In the genomic region with DNA sequence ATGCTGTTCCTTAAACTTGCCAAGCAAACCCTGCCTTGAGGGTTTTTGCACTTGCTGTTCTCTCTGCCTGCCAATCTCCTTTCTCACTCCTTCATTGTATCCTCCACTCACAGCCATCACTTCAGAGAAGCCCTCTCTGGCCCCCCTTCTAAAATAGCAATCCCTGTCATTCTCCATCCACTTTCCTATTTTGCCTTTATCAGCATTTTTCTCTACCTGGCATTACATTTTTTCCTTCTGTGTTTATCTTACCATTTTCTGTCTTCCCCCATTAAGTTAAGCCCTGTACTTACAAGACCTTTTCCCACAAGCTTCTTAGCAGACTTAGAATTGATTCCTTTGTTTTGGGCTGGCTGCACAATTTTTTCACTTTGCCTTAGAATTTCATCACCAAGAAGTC, we compare ENCODE assay signal across 1 cellular context.
TF ChIP-seq lines count a peak whose summit lies in the region.

No MANE protein-coding gene starts in this region.

TF ChIP-seq in GM23338, 12 proteins besides CTCF, POLR2A, EP300 and RAD21:
- TF ChIP-seq, protein P1, sequence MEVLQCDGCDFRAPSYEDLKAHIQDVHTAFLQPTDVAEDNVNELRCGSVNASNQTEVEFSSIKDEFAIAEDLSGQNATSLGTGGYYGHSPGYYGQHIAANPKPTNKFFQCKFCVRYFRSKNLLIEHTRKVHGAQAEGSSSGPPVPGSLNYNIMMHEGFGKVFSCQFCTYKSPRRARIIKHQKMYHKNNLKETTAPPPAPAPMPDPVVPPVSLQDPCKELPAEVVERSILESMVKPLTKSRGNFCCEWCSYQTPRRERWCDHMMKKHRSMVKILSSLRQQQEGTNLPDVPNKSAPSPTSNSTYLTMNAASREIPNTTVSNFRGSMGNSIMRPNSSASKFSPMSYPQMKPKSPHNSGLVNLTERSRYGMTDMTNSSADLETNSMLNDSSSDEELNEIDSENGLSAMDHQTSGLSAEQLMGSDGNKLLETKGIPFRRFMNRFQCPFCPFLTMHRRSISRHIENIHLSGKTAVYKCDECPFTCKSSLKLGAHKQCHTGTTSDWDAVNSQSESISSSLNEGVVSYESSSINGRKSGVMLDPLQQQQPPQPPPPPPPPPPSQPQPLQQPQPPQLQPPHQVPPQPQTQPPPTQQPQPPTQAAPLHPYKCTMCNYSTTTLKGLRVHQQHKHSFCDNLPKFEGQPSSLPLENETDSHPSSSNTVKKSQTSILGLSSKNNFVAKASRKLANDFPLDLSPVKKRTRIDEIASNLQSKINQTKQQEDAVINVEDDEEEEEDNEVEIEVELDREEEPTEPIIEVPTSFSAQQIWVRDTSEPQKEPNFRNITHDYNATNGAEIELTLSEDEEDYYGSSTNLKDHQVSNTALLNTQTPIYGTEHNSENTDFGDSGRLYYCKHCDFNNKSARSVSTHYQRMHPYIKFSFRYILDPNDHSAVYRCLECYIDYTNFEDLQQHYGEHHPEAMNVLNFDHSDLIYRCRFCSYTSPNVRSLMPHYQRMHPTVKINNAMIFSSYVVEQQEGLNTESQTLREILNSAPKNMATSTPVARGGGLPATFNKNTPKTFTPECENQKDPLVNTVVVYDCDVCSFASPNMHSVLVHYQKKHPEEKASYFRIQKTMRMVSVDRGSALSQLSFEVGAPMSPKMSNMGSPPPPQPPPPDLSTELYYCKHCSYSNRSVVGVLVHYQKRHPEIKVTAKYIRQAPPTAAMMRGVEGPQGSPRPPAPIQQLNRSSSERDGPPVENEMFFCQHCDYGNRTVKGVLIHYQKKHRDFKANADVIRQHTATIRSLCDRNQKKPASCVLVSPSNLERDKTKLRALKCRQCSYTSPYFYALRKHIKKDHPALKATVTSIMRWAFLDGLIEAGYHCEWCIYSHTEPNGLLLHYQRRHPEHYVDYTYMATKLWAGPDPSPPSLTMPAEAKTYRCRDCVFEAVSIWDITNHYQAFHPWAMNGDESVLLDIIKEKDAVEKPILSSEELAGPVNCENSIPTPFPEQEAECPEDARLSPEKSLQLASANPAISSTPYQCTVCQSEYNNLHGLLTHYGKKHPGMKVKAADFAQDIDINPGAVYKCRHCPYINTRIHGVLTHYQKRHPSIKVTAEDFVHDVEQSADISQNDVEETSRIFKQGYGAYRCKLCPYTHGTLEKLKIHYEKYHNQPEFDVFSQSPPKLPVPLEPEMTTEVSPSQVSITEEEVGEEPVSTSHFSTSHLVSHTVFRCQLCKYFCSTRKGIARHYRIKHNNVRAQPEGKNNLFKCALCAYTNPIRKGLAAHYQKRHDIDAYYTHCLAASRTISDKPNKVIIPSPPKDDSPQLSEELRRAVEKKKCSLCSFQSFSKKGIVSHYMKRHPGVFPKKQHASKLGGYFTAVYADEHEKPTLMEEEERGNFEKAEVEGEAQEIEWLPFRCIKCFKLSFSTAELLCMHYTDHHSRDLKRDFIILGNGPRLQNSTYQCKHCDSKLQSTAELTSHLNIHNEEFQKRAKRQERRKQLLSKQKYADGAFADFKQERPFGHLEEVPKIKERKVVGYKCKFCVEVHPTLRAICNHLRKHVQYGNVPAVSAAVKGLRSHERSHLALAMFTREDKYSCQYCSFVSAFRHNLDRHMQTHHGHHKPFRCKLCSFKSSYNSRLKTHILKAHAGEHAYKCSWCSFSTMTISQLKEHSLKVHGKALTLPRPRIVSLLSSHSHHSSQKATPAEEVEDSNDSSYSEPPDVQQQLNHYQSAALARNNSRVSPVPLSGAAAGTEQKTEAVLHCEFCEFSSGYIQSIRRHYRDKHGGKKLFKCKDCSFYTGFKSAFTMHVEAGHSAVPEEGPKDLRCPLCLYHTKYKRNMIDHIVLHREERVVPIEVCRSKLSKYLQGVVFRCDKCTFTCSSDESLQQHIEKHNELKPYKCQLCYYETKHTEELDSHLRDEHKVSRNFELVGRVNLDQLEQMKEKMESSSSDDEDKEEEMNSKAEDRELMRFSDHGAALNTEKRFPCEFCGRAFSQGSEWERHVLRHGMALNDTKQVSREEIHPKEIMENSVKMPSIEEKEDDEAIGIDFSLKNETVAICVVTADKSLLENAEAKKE (CRISPR knock-in tag; IDR thresholded peaks at IDR 0.05), result no peak
- TF ChIP-seq ZNF331 (CRISPR knock-in tag; IDR thresholded peaks at IDR 0.05; ENCODE audit: low read depth) (no peak), EZH2 (IDR thresholded peaks at IDR 0.05; ENCODE audit: low read depth, unreplicated experiment) (no peak), ZNF114 (CRISPR knock-in tag; IDR thresholded peaks at IDR 0.05) (no peak), EZH2phosphoT487 (IDR thresholded peaks at IDR 0.05; ENCODE audit: unreplicated experiment) (no peak), NANOG (IDR thresholded peaks at IDR 0.05; ENCODE audit: borderline replicate concordance) (no peak), JUNB (IDR thresholded peaks at IDR 0.05; ENCODE audit: unreplicated experiment) (no peak), POLR2AphosphoS5 (IDR thresholded peaks at IDR 0.05; ENCODE audit: low read depth) (no peak), STAT1 (IDR thresholded peaks at IDR 0.05; ENCODE audit: unreplicated experiment) (no peak), ETS1 (IDR thresholded peaks at IDR 0.05) (no peak), CREB1 (CRISPR knock-in tag; IDR thresholded peaks at IDR 0.05; ENCODE audit: low read depth) (no peak)
- TF ChIP-seq, protein P2, sequence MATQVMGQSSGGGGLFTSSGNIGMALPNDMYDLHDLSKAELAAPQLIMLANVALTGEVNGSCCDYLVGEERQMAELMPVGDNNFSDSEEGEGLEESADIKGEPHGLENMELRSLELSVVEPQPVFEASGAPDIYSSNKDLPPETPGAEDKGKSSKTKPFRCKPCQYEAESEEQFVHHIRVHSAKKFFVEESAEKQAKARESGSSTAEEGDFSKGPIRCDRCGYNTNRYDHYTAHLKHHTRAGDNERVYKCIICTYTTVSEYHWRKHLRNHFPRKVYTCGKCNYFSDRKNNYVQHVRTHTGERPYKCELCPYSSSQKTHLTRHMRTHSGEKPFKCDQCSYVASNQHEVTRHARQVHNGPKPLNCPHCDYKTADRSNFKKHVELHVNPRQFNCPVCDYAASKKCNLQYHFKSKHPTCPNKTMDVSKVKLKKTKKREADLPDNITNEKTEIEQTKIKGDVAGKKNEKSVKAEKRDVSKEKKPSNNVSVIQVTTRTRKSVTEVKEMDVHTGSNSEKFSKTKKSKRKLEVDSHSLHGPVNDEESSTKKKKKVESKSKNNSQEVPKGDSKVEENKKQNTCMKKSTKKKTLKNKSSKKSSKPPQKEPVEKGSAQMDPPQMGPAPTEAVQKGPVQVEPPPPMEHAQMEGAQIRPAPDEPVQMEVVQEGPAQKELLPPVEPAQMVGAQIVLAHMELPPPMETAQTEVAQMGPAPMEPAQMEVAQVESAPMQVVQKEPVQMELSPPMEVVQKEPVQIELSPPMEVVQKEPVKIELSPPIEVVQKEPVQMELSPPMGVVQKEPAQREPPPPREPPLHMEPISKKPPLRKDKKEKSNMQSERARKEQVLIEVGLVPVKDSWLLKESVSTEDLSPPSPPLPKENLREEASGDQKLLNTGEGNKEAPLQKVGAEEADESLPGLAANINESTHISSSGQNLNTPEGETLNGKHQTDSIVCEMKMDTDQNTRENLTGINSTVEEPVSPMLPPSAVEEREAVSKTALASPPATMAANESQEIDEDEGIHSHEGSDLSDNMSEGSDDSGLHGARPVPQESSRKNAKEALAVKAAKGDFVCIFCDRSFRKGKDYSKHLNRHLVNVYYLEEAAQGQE (IDR thresholded peaks at IDR 0.05; ENCODE audit: unreplicated experiment), result no peak
